Comparison of ENCODE assay signal across 18 cellular contexts in the genomic region with DNA sequence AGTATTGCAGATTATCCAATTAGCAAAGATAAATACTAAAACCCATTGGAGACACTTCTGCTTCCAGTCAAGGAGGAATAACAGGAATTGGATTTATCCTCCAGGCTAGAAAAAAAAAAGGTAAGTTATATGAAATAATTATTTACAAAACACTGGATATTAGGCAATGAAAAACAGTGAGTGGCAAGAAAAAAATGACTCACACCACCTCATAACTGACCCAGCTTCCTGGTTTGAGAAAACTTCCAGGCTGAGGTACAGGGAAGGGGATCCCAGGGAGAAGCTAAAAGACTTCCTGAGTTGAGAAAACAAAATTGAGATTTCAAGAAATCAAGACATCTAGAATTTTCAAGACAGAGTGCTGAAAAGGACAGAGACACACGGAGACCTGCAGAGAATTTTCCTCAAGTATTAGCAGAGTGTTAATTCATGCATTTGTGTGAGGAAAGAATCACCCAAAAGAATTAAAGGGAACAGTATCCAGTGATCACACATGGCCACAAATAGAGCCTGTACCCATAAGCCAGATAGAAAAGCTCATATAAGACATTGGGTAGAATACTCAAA. TPM values are rescaled to one million over a fixed set of nuclear protein-coding genes. Genes with fewer than 3 reads are reported as not detected.
"Had no signal": no experiment of that assay in that cellular context is flagged by ENCODE, and none has a peak within 500 bp of the region (broad histone marks: within the 10 kb centered on the region; RNA-seq: fewer than 3 reads in every experiment).

No MANE protein-coding gene starts in this region.

- H3K27ac ChIP-seq: ascending aorta, esophagus squamous epithelium, sigmoid colon, thyroid gland had no signal

- DNase-seq: activated CD4-positive, alpha-beta T cell treated with anti-CD3 and anti-CD28 coated beads, Interleukin-2, amount 10 ng/mL, durations not matched to agents 7 days and 5 days; activated CD8-positive, alpha-beta T cell treated with anti-CD3 and anti-CD28 coated beads, Interleukin-2, amount 10 ng/mL, durations not matched to agents 7 days and 5 days; activated naive CD4-positive, alpha-beta T cell treated with anti-CD3 and anti-CD28 coated beads for 36 hours; activated T-cell treated with anti-CD3 and anti-CD28 coated beads, Interleukin-2, amount 50 U/mL, for 24 hours; cerebellar nuclear complex; effector CD8-positive, alpha-beta T cell; esophagus squamous epithelium; foreskin melanocyte; hypothalamus; islet precursor cell; midbrain; sigmoid colon; stimulated activated naive CD4-positive, alpha-beta T cell; thyroid gland had no signal

- H3K4me1 ChIP-seq: ascending aorta, esophagus squamous epithelium, sigmoid colon, thyroid gland had no signal

- H3K27me3 ChIP-seq: ascending aorta, sigmoid colon, thyroid gland had no signal

- H3K4me3 ChIP-seq: ascending aorta, esophagus squamous epithelium, sigmoid colon, thyroid gland had no signal

- H3K36me3 ChIP-seq: ascending aorta, esophagus squamous epithelium, sigmoid colon, thyroid gland had no signal

- H3K9me3 ChIP-seq: ascending aorta, esophagus squamous epithelium, sigmoid colon, thyroid gland had no signal

- ATAC-seq: activated CD8-positive, alpha-beta T cell treated with anti-CD3 and anti-CD28 coated beads, Interleukin-2, amount 10 ng/mL, durations not matched to agents 7 days and 5 days had no signal

RNA-seq across cellular contexts. Expression of a gene that starts 17.4 kb away (rescaled TPM):
- total RNA-seq: activated CD4-positive, alpha-beta T cell treated with anti-CD3 and anti-CD28 coated beads, Interleukin-2, amount 10 ng/mL, durations not matched to agents 7 days and 5 days; activated CD8-positive, alpha-beta T cell treated with anti-CD3 and anti-CD28 coated beads, Interleukin-2, amount 10 ng/mL, durations not matched to agents 7 days and 5 days; activated naive CD4-positive, alpha-beta T cell treated with anti-CD3 and anti-CD28 coated beads for 36 hours; activated T-helper 2 cell treated with anti-CD3 and anti-CD28 coated beads, Interferon-gamma antibody, Interleukin-2, Interleukin-4, amounts not matched to agents 10 μg/mL and 5 μg/mL and 100 μg/mL, durations not matched to agents 14 hours and 24 hours and 36 hours; ascending aorta; lung microvascular endothelial cell; sigmoid colon; T-helper 1 cell treated with Interleukin-12 subunit alpha and Interleukin-12 subunit beta and Interleukin-4 antibody, amounts not matched to agents 30 ng/mL and 1 ng/mL, for 36 hours had no signal
